ENCODE assay signal across 12 cellular contexts in the genomic region with DNA sequence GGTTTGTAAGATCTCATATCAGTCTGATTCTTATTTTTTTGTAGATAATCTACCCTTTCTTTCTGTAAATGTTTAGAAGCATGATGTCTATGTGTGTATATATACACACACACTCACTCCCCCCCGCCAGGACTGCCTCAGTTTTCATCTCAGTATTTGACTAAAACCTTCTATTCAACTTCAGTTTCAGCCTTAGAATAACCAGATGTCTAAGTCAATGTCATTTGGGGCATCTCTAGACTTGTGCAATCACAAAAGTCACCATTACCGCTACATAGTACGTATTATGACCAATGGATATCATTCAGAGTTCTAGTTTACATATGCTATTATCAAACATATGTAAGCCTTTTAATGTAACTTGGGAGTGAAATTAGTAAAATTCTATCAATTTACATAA. TPM values are rescaled to one million over a fixed set of nuclear protein-coding genes. Genes with fewer than 3 reads are reported as not detected.
DNase-seq lines count a peak whose midpoint lies in the region; ATAC-seq, FAIRE-seq and TF ChIP-seq lines count a peak whose summit lies in the region.
"Had no signal": no experiment of that assay in that cellular context is flagged by ENCODE, and none has a peak within 500 bp of the region (broad histone marks: within the 10 kb centered on the region; RNA-seq: fewer than 3 reads in every experiment).

No MANE protein-coding gene starts in this region.

- CTCF ChIA-PET in T-cell (lab: Charles Lee), result no interaction called here

- H3K9me3 Mint-ChIP-seq in T-cell (no peaks in the 10 kb centered on the region), type B pancreatic cell (no peaks in the 10 kb centered on the region)

- no peak for TF ChIP-seq CTCF in type B pancreatic cell (conservative IDR thresholded peaks at IDR 0.05)
- no peak for TF ChIP-seq CTCF in prostate gland (IDR thresholded peaks at IDR 0.05)
- no peak for TF ChIP-seq CTCF in D721Med (IDR thresholded peaks at IDR 0.05; ENCODE audit: insufficient read depth, missing control alignments)

- peaks cover 27% of the 10 kb centered on the region for H3K36me3 Mint-ChIP-seq in T-cell
- peaks cover 14% of the 10 kb centered on the region for H3K36me3 Mint-ChIP-seq in type B pancreatic cell

- H3K27me3 ChIP-seq in iPS-15b (ENCODE audit: control insufficient read depth, insufficient read depth, low read length) (no peaks in the 10 kb centered on the region), prostate gland (replicated peaks; ENCODE audit: insufficient read depth) (no peaks in the 10 kb centered on the region)
- H3K27me3 ChIP-seq: testis had no signal

- H3K4me3 Mint-ChIP-seq in T-cell (peak overlapping the region; percentile 67 to 87 (median 86)), type B pancreatic cell (peak overlapping the region; percentile 77)

- no peaks in the 10 kb centered on the region for H3K27me3 Mint-ChIP-seq in T-cell
- no peaks in the 10 kb centered on the region for H3K27me3 Mint-ChIP-seq in type B pancreatic cell

- H3K27ac Mint-ChIP-seq in T-cell (peak overlapping the region; percentile 83 to 84), type B pancreatic cell (peak overlapping the region; percentile 44)

- WGBS in prostate gland, result 93% methylated on average over 3 of the region's 3 CpGs

- H3K36me3 ChIP-seq in iPS-15b (ENCODE audit: control insufficient read depth, insufficient read depth, low read length) (no peaks in the 10 kb centered on the region), prostate gland (no peaks in the 10 kb centered on the region)
- H3K36me3 ChIP-seq: HAP-1 had no signal

- H3K27ac ChIP-seq in prostate gland, result peak overlapping the region in 1 of 2 donors; percentile 87
- H3K27ac ChIP-seq: testis had no signal

- ATAC-seq in T-cell (replicated peaks in 1 of 4), result no peak

- H3K4me1 Mint-ChIP-seq in T-cell, result peaks cover 51 to 61% (median 60%) of the 10 kb centered on the region in 3 donors
- H3K4me1 Mint-ChIP-seq in type B pancreatic cell (ENCODE audit: unreplicated experiment), result peaks cover 43% of the 10 kb centered on the region

- no peak overlapping the region for H3K9ac ChIP-seq in iPS-15b (ENCODE audit: low read depth, low read length)

- H3K9me3 ChIP-seq in iPS-15b (ENCODE audit: control insufficient read depth, insufficient read depth, low read length), result no peaks in the 10 kb centered on the region
- H3K9me3 ChIP-seq in prostate gland, result no peaks in the 10 kb centered on the region
- H3K9me3 ChIP-seq: HAP-1, testis had no signal

- intact Hi-C loops in prostate gland (cut with DNase I), result no loop called here

- FAIRE-seq in D721Med (lab: Jason Lieb, UNC), result no peak

- peaks cover 27% of the 10 kb centered on the region for H3K4me1 ChIP-seq in iPS-15b (ENCODE audit: control insufficient read depth, insufficient read depth, low read length)
- H3K4me1 ChIP-seq in prostate gland (replicated peaks), result peaks cover 8% of the 10 kb centered on the region

- peak; percentile 8 for DNase-seq in stimulated activated CD4-positive, alpha-beta T cell treated with anti-CD3 and anti-CD28 coated beads, Interleukin-4, amount 100 ng/mL, for 24 hours
- no peak for DNase-seq in stimulated activated CD4-positive, alpha-beta T cell treated with anti-CD3 and anti-CD28 coated beads, Interleukin-4, amount 100 ng/mL, for 4 hours
- DNase-seq in T-cell, result no peak
- DNase-seq in type B pancreatic cell (ENCODE audit: extremely low spot score, unreplicated experiment), result no peak
- no peak for DNase-seq in prostate gland (ENCODE audit: low spot score)
- no peak for DNase-seq in D721Med (ENCODE audit: insufficient read length, low spot score)
- DNase-seq in activated CD4-positive, CD25-positive, alpha-beta regulatory T cell (lab: John Stamatoyannopoulos, UW), result no peak
- DNase-seq: mammary epithelial cell, NCI-H510A, testis had no signal

- H3K4me3 ChIP-seq in iPS-15b (ENCODE audit: low read depth, low read length) (peak overlapping the region; percentile 47), prostate gland (no peak overlapping the region)
- H3K4me3 ChIP-seq: testis had no signal

- POLR2A ChIA-PET in T-cell (lab: Charles Lee), result interaction anchor here in 1 of 2 donors (3.3 kb wide), 1 partner anchor 41 kb away, joined by 56 read pairs; a partner anchor contains a TSS

- TF ChIP-seq POLR2A in prostate gland (IDR thresholded peaks at IDR 0.05), result no peak

RNA-seq across cellular contexts. Expression of gene BOLA1, which starts 53.3 kb away (rescaled TPM):
- total RNA-seq in T-cell (10 to 100 TPM in 3 of 5 donors, 1 to 10 TPM in 2; 6.0 to 27.6 (median 26.1) TPM), type B pancreatic cell (ENCODE audit: low replicate concordance) (15.6 and 20.1 TPM in 2 replicates), prostate gland (10 to 100 TPM; 37.8 to 40.6 TPM)
